ENCODE assay signal across 15 cellular contexts in genomic region chr10:110348351-110348750, GRCh38. TPM values are rescaled to one million over a fixed set of nuclear protein-coding genes. Genes with fewer than 3 reads are reported as not detected.
DNase-seq lines count a peak whose midpoint lies in the region; ATAC-seq and TF ChIP-seq lines count a peak whose summit lies in the region.
"Had no signal": no experiment of that assay in that cellular context is flagged by ENCODE, and none has a peak within 500 bp of the region (broad histone marks: within the 10 kb centered on the region; RNA-seq: fewer than 3 reads in every experiment).

No MANE protein-coding gene starts in this region.

- no peak for TF ChIP-seq CTCF in OCI-LY3 (IDR thresholded peaks at IDR 0.05; ENCODE audit: low read depth, low read length)

- no peaks in the 10 kb centered on the region for H3K79me2 ChIP-seq in OCI-LY3 (ENCODE audit: low read length)

- peak overlapping the region; percentile 4; the same call in 1 of the 2 replicates for H3K4me2 ChIP-seq in OCI-LY3 (ENCODE audit: low read length)
- H3K4me2 ChIP-seq: BLaER1, GM23338 had no signal

- H3K4me3 Mint-ChIP-seq in naive thymus-derived CD4-positive, alpha-beta T cell = no peak overlapping the region
- H3K4me3 Mint-ChIP-seq: CD4-positive, CD25-positive, alpha-beta regulatory T cell; GM23338 had no signal

- ATAC-seq in naive thymus-derived CD4-positive, alpha-beta T cell = peak; percentile 34
- ATAC-seq: GM23338 had no signal

- H3K4me1 ChIP-seq in OCI-LY3 (ENCODE audit: low read length) = peaks cover 54% of the 10 kb centered on the region
- no peaks in the 10 kb centered on the region for H3K4me1 ChIP-seq in naive thymus-derived CD4-positive, alpha-beta T cell (ENCODE audit: control insufficient read depth in 2 of 2, insufficient read depth in 2 of 2, low read length in 2 of 2)

- intact Hi-C loops in naive thymus-derived CD4-positive, alpha-beta T cell (cut with micrococcal nuclease) = no loop called here

- no peak overlapping the region for H3K9ac ChIP-seq in OCI-LY3 (ENCODE audit: low read length)
- H3K9ac ChIP-seq: BLaER1 had no signal

- CTCF ChIA-PET in naive thymus-derived CD4-positive, alpha-beta T cell (lab: Charles Lee) = no interaction called here

- H4K20me1 ChIP-seq in OCI-LY3 (ENCODE audit: insufficient read depth, low read length) = no peaks in the 10 kb centered on the region
- H4K20me1 ChIP-seq: BLaER1 had no signal

- DNase-seq in NOMO-1 (lab: John Stamatoyannopoulos, UW; ENCODE audit: unreplicated experiment in 2 of 2) (peak; percentile 7 to 27), NOMO-1 treated with dmso at 0.1 percent for 144 hours (lab: John Stamatoyannopoulos, UW; ENCODE audit: unreplicated experiment) (no peak), dermis blood vessel endothelial cell (no peak), NCI-H2081 (lab: John Stamatoyannopoulos, UW) (no peak)
- no peak for DNase-seq in naive thymus-derived CD4-positive, alpha-beta T cell
- DNase-seq in activated CD8-positive, alpha-beta memory T cell treated with anti-CD3 and anti-CD28 coated beads, Interleukin-2, amount 50 U/mL, for 48 hours = no peak
- DNase-seq: 8988T; AML-193; CD4-positive, CD25-positive, alpha-beta regulatory T cell; DMS79; H7 had no signal

- no peak overlapping the region for H3K27ac Mint-ChIP-seq in naive thymus-derived CD4-positive, alpha-beta T cell
- H3K27ac Mint-ChIP-seq: GM23338 had no signal

- no peaks in the 10 kb centered on the region for H3K36me3 Mint-ChIP-seq in naive thymus-derived CD4-positive, alpha-beta T cell
- H3K36me3 Mint-ChIP-seq: CD4-positive, CD25-positive, alpha-beta regulatory T cell had no signal

- H3K36me3 ChIP-seq in OCI-LY3 (replicated peaks; ENCODE audit: low read depth, low read length) = peaks cover 3% of the 10 kb centered on the region
- H3K36me3 ChIP-seq in naive thymus-derived CD4-positive, alpha-beta T cell (ENCODE audit: control insufficient read depth in 2 of 3, insufficient read depth in 3 of 3, low read length in 3 of 3) = no peaks in the 10 kb centered on the region
- H3K36me3 ChIP-seq: BLaER1 had no signal

- peaks cover 0 to 13% (median 2%) of the 10 kb centered on the region in 7 donors for H3K4me1 Mint-ChIP-seq in naive thymus-derived CD4-positive, alpha-beta T cell

- no peak overlapping the region for H3K27ac ChIP-seq in OCI-LY3 (ENCODE audit: low read length)
- no peak overlapping the region for H3K27ac ChIP-seq in naive thymus-derived CD4-positive, alpha-beta T cell (ENCODE audit: low read depth, low read length)
- H3K27ac ChIP-seq: BLaER1, HL-60 had no signal

- POLR2A ChIA-PET in naive thymus-derived CD4-positive, alpha-beta T cell (lab: Charles Lee) = no interaction called here

- no peak overlapping the region for H3K4me3 ChIP-seq in OCI-LY3 (ENCODE audit: low read length)
- H3K4me3 ChIP-seq in naive thymus-derived CD4-positive, alpha-beta T cell (ENCODE audit: low read length) = no peak overlapping the region
- H3K4me3 ChIP-seq: BLaER1, GM23338 had no signal

- no peaks in the 10 kb centered on the region for H3K27me3 ChIP-seq in OCI-LY3 (ENCODE audit: low read depth, low read length)
- no peaks in the 10 kb centered on the region for H3K27me3 ChIP-seq in naive thymus-derived CD4-positive, alpha-beta T cell (ENCODE audit: control insufficient read depth in 2 of 2, insufficient read depth in 2 of 2, low read length in 2 of 2)
- H3K27me3 ChIP-seq: BLaER1 had no signal

- H3K9me3 Mint-ChIP-seq in naive thymus-derived CD4-positive, alpha-beta T cell = peaks cover 0 to 1% (median 0%) of the 10 kb centered on the region in 11 donors
- H3K9me3 Mint-ChIP-seq: GM23338 had no signal

- no peak overlapping the region for H2AFZ ChIP-seq in OCI-LY3 (ENCODE audit: low read depth, low read length)
- H2AFZ ChIP-seq: GM23338 had no signal

- peaks cover 0 to 9% (median 0%) of the 10 kb centered on the region in 5 donors for H3K27me3 Mint-ChIP-seq in naive thymus-derived CD4-positive, alpha-beta T cell

- H3K9me3 ChIP-seq in OCI-LY3 (ENCODE audit: insufficient read depth, low read length) = no peaks in the 10 kb centered on the region
- H3K9me3 ChIP-seq in naive thymus-derived CD4-positive, alpha-beta T cell (ENCODE audit: control insufficient read depth in 2 of 3, low read length in 3 of 3) = no peaks in the 10 kb centered on the region
- H3K9me3 ChIP-seq: BLaER1 had no signal

RNA-seq across cellular contexts. Expression of gene SMNDC1, which starts 43.6 kb away (rescaled TPM):
- total RNA-seq in naive thymus-derived CD4-positive, alpha-beta T cell = 10 to 100 TPM; 34.4 to 43.1 (median 40.1) TPM
- polyA plus RNA-seq in naive thymus-derived CD4-positive, alpha-beta T cell = 10 to 100 TPM; 16.1 to 20.1 TPM
- total RNA-seq in dermis blood vessel endothelial cell = 11.9 and 14.4 TPM in 2 replicates

Comparison
In these comparisons a context has a peak if more than half of its experiments do, and no peak if none do; other contexts are left out.
1. DNase-seq: peak in NOMO-1 (2 of 2); none in NOMO-1 treated with dmso at 0.1 percent for 144 hours (single experiment), naive thymus-derived CD4-positive, alpha-beta T cell (0 of 9), dermis blood vessel endothelial cell (single experiment), activated CD8-positive, alpha-beta memory T cell treated with anti-CD3 and anti-CD28 coated beads, Interleukin-2, amount 50 U/mL, for 48 hours (single experiment) and NCI-H2081 (0 of 2).